In genomic region chr11:92008249-92008648, GRCh38 we compare ENCODE assay signal across 39 cellular contexts.
"Had no signal": no experiment of that assay in that cellular context is flagged by ENCODE, and none has a peak within 500 bp of the region (broad histone marks: within the 10 kb centered on the region; RNA-seq: fewer than 3 reads in every experiment).

No MANE protein-coding gene starts in this region.

- H3K4me3 ChIP-seq: adrenal gland, ascending aorta, body of pancreas, breast epithelium, cardiac muscle cell had no signal

- H3K4me3 Mint-ChIP-seq: activated naive CD4-positive, alpha-beta T cell treated with anti-CD3 and anti-CD28 coated beads for 36 hours; activated naive CD4-positive, alpha-beta T cell treated with anti-CD3 and anti-CD28 coated beads, Interleukin-2, amount 10 ng/mL, durations not matched to agents 7 days and 5 days; activated naive CD4-positive, alpha-beta T cell treated with anti-CD3 and anti-CD28 coated beads, Interleukin-2, amount 50 U/mL, for 24 hours; activated naive CD8-positive, alpha-beta T cell; activated naive CD8-positive, alpha-beta T cell treated with anti-CD3 and anti-CD28 coated beads for 36 hours; activated naive CD8-positive, alpha-beta T cell treated with anti-CD3 and anti-CD28 coated beads, Interleukin-2, amount 10 ng/mL, durations not matched to agents 7 days and 5 days; activated naive CD8-positive, alpha-beta T cell treated with anti-CD3 and anti-CD28 coated beads, Interleukin-2, amount 50 U/mL, for 24 hours; activated T-cell treated with anti-CD3 and anti-CD28 coated beads, Interleukin-2, amount 50 U/mL, for 24 hours; activated T-cell treated with anti-CD3 and anti-CD28 coated beads, Interleukin-2, amount 50 U/mL, for 4 hours; activated T-cell treated with anti-CD3 and anti-CD28 coated beads, Interleukin-2, amount 50 U/mL, for 72 hours; activated T-helper 1 cell treated with anti-CD3 and anti-CD28 coated beads, Interleukin-12 subunit alpha, Interleukin-12 subunit beta, Interleukin-2, Interleukin-4 antibody, amounts not matched to agents 30 ng/mL and 10 ng/mL and 1 ng/mL, durations not matched to agents 14 hours and 24 hours and 36 hours; activated T-helper 17 cell treated with anti-CD3 and anti-CD28 coated beads, Interleukin-2, amount 50 U/mL, for 72 hours; brain; central memory CD8-positive, alpha-beta T cell had no signal

- H3K4me1 Mint-ChIP-seq: activated naive CD4-positive, alpha-beta T cell treated with anti-CD3 and anti-CD28 coated beads, Interleukin-2, amount 10 ng/mL, durations not matched to agents 7 days and 5 days; activated naive CD4-positive, alpha-beta T cell treated with anti-CD3 and anti-CD28 coated beads, Interleukin-2, amount 50 U/mL, for 24 hours; activated naive CD8-positive, alpha-beta T cell treated with anti-CD3 and anti-CD28 coated beads for 36 hours; activated naive CD8-positive, alpha-beta T cell treated with anti-CD3 and anti-CD28 coated beads, Interleukin-2, amount 10 ng/mL, durations not matched to agents 7 days and 5 days; activated naive CD8-positive, alpha-beta T cell treated with anti-CD3 and anti-CD28 coated beads, Interleukin-2, amount 50 U/mL, for 24 hours; activated T-helper 17 cell treated with anti-CD3 and anti-CD28 coated beads, Interleukin-2, amount 50 U/mL, for 72 hours; brain; central memory CD8-positive, alpha-beta T cell had no signal

- H3K36me3 Mint-ChIP-seq: activated naive CD4-positive, alpha-beta T cell treated with anti-CD3 and anti-CD28 coated beads, Interleukin-2, amount 10 ng/mL, durations not matched to agents 7 days and 5 days; activated naive CD4-positive, alpha-beta T cell treated with anti-CD3 and anti-CD28 coated beads, Interleukin-2, amount 50 U/mL, for 24 hours; activated naive CD8-positive, alpha-beta T cell; activated naive CD8-positive, alpha-beta T cell treated with anti-CD3 and anti-CD28 coated beads for 36 hours; activated naive CD8-positive, alpha-beta T cell treated with anti-CD3 and anti-CD28 coated beads, Interleukin-2, amount 10 ng/mL, durations not matched to agents 7 days and 5 days; brain had no signal

- H3K9me3 ChIP-seq: adrenal gland, ascending aorta, body of pancreas had no signal

- FAIRE-seq: astrocyte, bronchial epithelial cell had no signal

- H3K36me3 ChIP-seq: adrenal gland, ascending aorta, brain microvascular endothelial cell, breast epithelium, cardiac muscle cell had no signal

- DNase-seq: activated effector memory CD4-positive, alpha-beta T cell treated with anti-CD3 and anti-CD28 coated beads, Interleukin-2, amount 50 U/mL, for 16 hours; activated effector memory CD4-positive, alpha-beta T cell treated with Interleukin-2 at 50 U/mL for 16 hours; activated gamma-delta T cell; activated gamma-delta T cell treated with Interleukin-2 at 50 U/mL for 16 hours; activated naive CD4-positive, alpha-beta T cell; activated naive CD4-positive, alpha-beta T cell treated with anti-CD3 and anti-CD28 coated beads for 36 hours; activated naive CD4-positive, alpha-beta T cell treated with anti-CD3 and anti-CD28 coated beads, Interleukin-2, amount 10 ng/mL, durations not matched to agents 7 days and 5 days; activated naive CD4-positive, alpha-beta T cell treated with anti-CD3 and anti-CD28 coated beads, Interleukin-2, amount 50 U/mL, for 16 hours; activated naive CD4-positive, alpha-beta T cell treated with Interleukin-2 at 50 U/mL for 16 hours; activated naive CD8-positive, alpha-beta T cell treated with anti-CD3 and anti-CD28 coated beads for 36 hours; activated naive CD8-positive, alpha-beta T cell treated with anti-CD3 and anti-CD28 coated beads, Interleukin-2, amount 10 ng/mL, durations not matched to agents 7 days and 5 days; activated naive CD8-positive, alpha-beta T cell treated with anti-CD3 and anti-CD28 coated beads, Interleukin-2, amount 50 U/mL, for 24 hours; activated T-cell treated with anti-CD3 and anti-CD28 coated beads, Interleukin-2, amount 50 U/mL, for 24 hours; activated T-cell treated with anti-CD3 and anti-CD28 coated beads, Interleukin-2, amount 50 U/mL, for 4 hours; activated T-cell treated with anti-CD3 and anti-CD28 coated beads, Interleukin-2, amount 50 U/mL, for 48 hours; activated T-cell treated with anti-CD3 and anti-CD28 coated beads, Interleukin-2, amount 50 U/mL, for 72 hours; adrenal gland; amniotic stem cell; amygdala; anterior cingulate cortex; aorta; body of pancreas; brain microvascular endothelial cell; caudate nucleus; central memory CD4-positive, alpha-beta T cell; cerebellar nuclear complex had no signal

- H3K27ac ChIP-seq: adrenal gland, ascending aorta, body of pancreas, brain microvascular endothelial cell, breast epithelium, cardiac muscle cell had no signal

- H3K27ac Mint-ChIP-seq: activated naive CD4-positive, alpha-beta T cell treated with anti-CD3 and anti-CD28 coated beads for 36 hours; activated naive CD4-positive, alpha-beta T cell treated with anti-CD3 and anti-CD28 coated beads, Interleukin-2, amount 10 ng/mL, durations not matched to agents 7 days and 5 days; activated naive CD4-positive, alpha-beta T cell treated with anti-CD3 and anti-CD28 coated beads, Interleukin-2, amount 50 U/mL, for 24 hours; activated naive CD4-positive, alpha-beta T cell treated with anti-CD3 and anti-CD28 coated beads, Interleukin-2, amount 50 U/mL, for 72 hours; activated naive CD8-positive, alpha-beta T cell; activated naive CD8-positive, alpha-beta T cell treated with anti-CD3 and anti-CD28 coated beads for 36 hours; activated naive CD8-positive, alpha-beta T cell treated with anti-CD3 and anti-CD28 coated beads, Interleukin-2, amount 10 ng/mL, durations not matched to agents 7 days and 5 days; activated naive CD8-positive, alpha-beta T cell treated with anti-CD3 and anti-CD28 coated beads, Interleukin-2, amount 50 U/mL, for 24 hours; activated T-cell treated with anti-CD3 and anti-CD28 coated beads, Interleukin-2, amount 50 U/mL, for 24 hours; activated T-cell treated with anti-CD3 and anti-CD28 coated beads, Interleukin-2, amount 50 U/mL, for 72 hours; activated T-helper 1 cell treated with anti-CD3 and anti-CD28 coated beads, Interleukin-12 subunit alpha, Interleukin-12 subunit beta, Interleukin-2, Interleukin-4 antibody, amounts not matched to agents 30 ng/mL and 10 ng/mL and 1 ng/mL, durations not matched to agents 14 hours and 24 hours and 36 hours; activated T-helper 17 cell treated with anti-CD3 and anti-CD28 coated beads, Interleukin-2, amount 50 U/mL, for 72 hours; activated T-helper 2 cell treated with anti-CD3 and anti-CD28 coated beads, Interferon-gamma antibody, Interleukin-2, Interleukin-4, amounts not matched to agents 10 μg/mL and 5 μg/mL and 100 μg/mL, durations not matched to agents 14 hours and 24 hours and 36 hours; brain had no signal

- H3K9me3 Mint-ChIP-seq: activated naive CD8-positive, alpha-beta T cell treated with anti-CD3 and anti-CD28 coated beads for 36 hours; activated naive CD8-positive, alpha-beta T cell treated with anti-CD3 and anti-CD28 coated beads, Interleukin-2, amount 10 ng/mL, durations not matched to agents 7 days and 5 days had no signal

- ATAC-seq: activated naive CD4-positive, alpha-beta T cell treated with anti-CD3 and anti-CD28 coated beads, Interleukin-2, amount 50 U/mL, for 72 hours; activated naive CD8-positive, alpha-beta T cell treated with anti-CD3 and anti-CD28 coated beads, Interleukin-2, amount 50 U/mL, for 24 hours; activated T-cell treated with anti-CD3 and anti-CD28 coated beads, Interleukin-2, amount 50 U/mL, for 4 hours; activated T-cell treated with anti-CD3 and anti-CD28 coated beads, Interleukin-2, amount 50 U/mL, for 72 hours; activated T-helper 17 cell treated with anti-CD3 and anti-CD28 coated beads, Interleukin-2, amount 50 U/mL, for 72 hours; body of pancreas had no signal

- H3K4me1 ChIP-seq: adrenal gland, ascending aorta, body of pancreas, breast epithelium had no signal

- H3K27me3 ChIP-seq: adrenal gland, ascending aorta, body of pancreas, brain microvascular endothelial cell, breast epithelium, cardiac muscle cell had no signal

- H3K27me3 Mint-ChIP-seq: activated naive CD4-positive, alpha-beta T cell treated with anti-CD3 and anti-CD28 coated beads, Interleukin-2, amount 10 ng/mL, durations not matched to agents 7 days and 5 days; activated naive CD4-positive, alpha-beta T cell treated with anti-CD3 and anti-CD28 coated beads, Interleukin-2, amount 50 U/mL, for 24 hours; activated naive CD8-positive, alpha-beta T cell; activated naive CD8-positive, alpha-beta T cell treated with anti-CD3 and anti-CD28 coated beads for 36 hours; activated naive CD8-positive, alpha-beta T cell treated with anti-CD3 and anti-CD28 coated beads, Interleukin-2, amount 10 ng/mL, durations not matched to agents 7 days and 5 days; activated naive CD8-positive, alpha-beta T cell treated with anti-CD3 and anti-CD28 coated beads, Interleukin-2, amount 50 U/mL, for 24 hours; activated T-cell treated with anti-CD3 and anti-CD28 coated beads, Interleukin-2, amount 50 U/mL, for 24 hours; activated T-helper 17 cell treated with anti-CD3 and anti-CD28 coated beads, Interleukin-2, amount 50 U/mL, for 72 hours; central memory CD8-positive, alpha-beta T cell had no signal
